Comparison of ENCODE assay signal across 8 cellular contexts in the genomic region with DNA sequence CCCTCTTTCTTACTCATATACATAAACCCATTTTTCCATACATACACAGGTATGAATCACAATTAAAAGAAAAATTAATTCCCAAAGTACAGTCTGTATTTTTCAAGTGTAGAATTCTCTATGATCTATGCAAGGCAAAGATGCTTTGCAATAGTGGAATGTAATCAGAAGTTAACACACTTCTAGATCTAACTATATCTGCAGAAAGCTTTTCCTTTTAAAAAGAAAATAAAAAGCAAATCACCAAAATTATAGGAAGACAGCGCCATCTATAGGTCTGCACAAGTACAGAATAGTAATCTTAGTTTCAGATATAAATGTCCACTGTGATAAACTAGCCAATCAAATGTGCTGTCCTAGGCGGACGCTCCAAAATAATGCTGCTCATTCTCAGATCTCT. TPM values are rescaled to one million over a fixed set of nuclear protein-coding genes. Genes with fewer than 3 reads are reported as not detected.
DNase-seq lines count a peak whose midpoint lies in the region; ATAC-seq and TF ChIP-seq lines count a peak whose summit lies in the region.

No MANE protein-coding gene starts in this region.

- H3K27me3 Mint-ChIP-seq in chondrocyte (ENCODE audit: low read depth) (peaks cover 9% of the 10 kb centered on the region), nephron progenitor cell (ENCODE audit: low read depth, poor library complexity) (peaks cover 4% of the 10 kb centered on the region)
- H3K27me3 Mint-ChIP-seq in activated T-helper 2 cell treated with anti-CD3 and anti-CD28 coated beads, Interferon-gamma antibody, Interleukin-2, Interleukin-4, amounts not matched to agents 10 μg/mL and 5 μg/mL and 100 μg/mL, durations not matched to agents 14 hours and 24 hours and 36 hours (ENCODE audit: low read depth): no peaks in the 10 kb centered on the region

- H3K36me3 Mint-ChIP-seq in chondrocyte (ENCODE audit: low read depth) (peaks cover 1% of the 10 kb centered on the region), nephron progenitor cell (ENCODE audit: low read depth) (peaks cover 16% of the 10 kb centered on the region)
- H3K36me3 Mint-ChIP-seq in activated T-helper 2 cell treated with anti-CD3 and anti-CD28 coated beads, Interferon-gamma antibody, Interleukin-2, Interleukin-4, amounts not matched to agents 10 μg/mL and 5 μg/mL and 100 μg/mL, durations not matched to agents 14 hours and 24 hours and 36 hours (ENCODE audit: low read depth): no peaks in the 10 kb centered on the region

- peak; percentile 60 for ATAC-seq in HG03378 (IDR thresholded peaks at IDR 0.05; ENCODE audit: unreplicated experiment)

- intact Hi-C loops in activated T-helper 2 cell treated with anti-CD3 and anti-CD28 coated beads, Interferon-gamma antibody, Interleukin-2, Interleukin-4, amounts not matched to agents 10 μg/mL and 5 μg/mL and 100 μg/mL, durations not matched to agents 14 hours and 24 hours and 36 hours (cut with micrococcal nuclease): no loop called here

- peak; percentile 30 for DNase-seq in COLO829 (ENCODE audit: low spot score)
- peak; percentile 65 for DNase-seq in NCI-H748 (lab: John Stamatoyannopoulos, UW; ENCODE audit: unreplicated experiment)
- DNase-seq in chondrocyte (ENCODE audit: low spot score): no peak
- peak; percentile 17 for DNase-seq in nephron progenitor cell
- DNase-seq in activated T-helper 2 cell treated with anti-CD3 and anti-CD28 coated beads, Interferon-gamma antibody, Interleukin-2, Interleukin-4, amounts not matched to agents 10 μg/mL and 5 μg/mL and 100 μg/mL, durations not matched to agents 14 hours and 24 hours and 36 hours (ENCODE audit: low spot score): no peak
- no peak for DNase-seq in stimulated activated CD4-positive, alpha-beta T cell treated with anti-CD3 and anti-CD28 coated beads, Interleukin-2, amount 100 ng/mL, for 24 hours
- DNase-seq in activated CD8-positive, alpha-beta memory T cell treated with anti-CD3 and anti-CD28 coated beads, Interleukin-2, amount 50 U/mL, for 4 hours: no peak

- peaks cover 9% of the 10 kb centered on the region for H3K9me3 Mint-ChIP-seq in chondrocyte (ENCODE audit: low read depth)
- H3K9me3 Mint-ChIP-seq in nephron progenitor cell: peaks cover 22% of the 10 kb centered on the region
- H3K9me3 Mint-ChIP-seq in activated T-helper 2 cell treated with anti-CD3 and anti-CD28 coated beads, Interferon-gamma antibody, Interleukin-2, Interleukin-4, amounts not matched to agents 10 μg/mL and 5 μg/mL and 100 μg/mL, durations not matched to agents 14 hours and 24 hours and 36 hours: peaks cover 13% of the 10 kb centered on the region

- H3K27ac Mint-ChIP-seq in chondrocyte (ENCODE audit: unreplicated experiment): no peak overlapping the region
- H3K27ac Mint-ChIP-seq in nephron progenitor cell: no peak overlapping the region
- H3K27ac Mint-ChIP-seq in activated T-helper 2 cell treated with anti-CD3 and anti-CD28 coated beads, Interferon-gamma antibody, Interleukin-2, Interleukin-4, amounts not matched to agents 10 μg/mL and 5 μg/mL and 100 μg/mL, durations not matched to agents 14 hours and 24 hours and 36 hours: no peak overlapping the region

- H3K4me1 Mint-ChIP-seq in chondrocyte (ENCODE audit: low read depth): peaks cover 2% of the 10 kb centered on the region
- peaks cover 9% of the 10 kb centered on the region for H3K4me1 Mint-ChIP-seq in nephron progenitor cell
- no peaks in the 10 kb centered on the region for H3K4me1 Mint-ChIP-seq in activated T-helper 2 cell treated with anti-CD3 and anti-CD28 coated beads, Interferon-gamma antibody, Interleukin-2, Interleukin-4, amounts not matched to agents 10 μg/mL and 5 μg/mL and 100 μg/mL, durations not matched to agents 14 hours and 24 hours and 36 hours (ENCODE audit: low read depth)

- TF ChIP-seq CTCF in chondrocyte (IDR thresholded peaks at IDR 0.05) (peak; percentile 85), nephron progenitor cell (IDR thresholded peaks at IDR 0.05) (peak; percentile 83)

- H3K4me3 Mint-ChIP-seq in chondrocyte (ENCODE audit: unreplicated experiment) (no peak overlapping the region), nephron progenitor cell (no peak overlapping the region)
- H3K4me3 Mint-ChIP-seq in activated T-helper 2 cell treated with anti-CD3 and anti-CD28 coated beads, Interferon-gamma antibody, Interleukin-2, Interleukin-4, amounts not matched to agents 10 μg/mL and 5 μg/mL and 100 μg/mL, durations not matched to agents 14 hours and 24 hours and 36 hours (ENCODE audit: low read depth): no peak overlapping the region

RNA-seq across cellular contexts. Expression of a gene that starts 22.0 kb away (rescaled TPM):
- total RNA-seq in chondrocyte: 0.22 to 1.1 TPM (median 0.36 TPM) in 3 replicates
- not detected in 2 replicates for total RNA-seq in activated T-helper 2 cell treated with anti-CD3 and anti-CD28 coated beads, Interferon-gamma antibody, Interleukin-2, Interleukin-4, amounts not matched to agents 10 μg/mL and 5 μg/mL and 100 μg/mL, durations not matched to agents 14 hours and 24 hours and 36 hours

RNA-seq across cellular contexts. Expression of a gene that starts 47.3 kb away (rescaled TPM):
- total RNA-seq in chondrocyte: 9.8 to 14.5 TPM (median 11.6 TPM) in 3 replicates
- not detected in 2 replicates for total RNA-seq in activated T-helper 2 cell treated with anti-CD3 and anti-CD28 coated beads, Interferon-gamma antibody, Interleukin-2, Interleukin-4, amounts not matched to agents 10 μg/mL and 5 μg/mL and 100 μg/mL, durations not matched to agents 14 hours and 24 hours and 36 hours

Comparison
In these comparisons a context has a peak if more than half of its experiments do, and no peak if none do; other contexts are left out.
1. DNase-seq: peak in COLO829 (single experiment), NCI-H748 (single experiment) and nephron progenitor cell (single experiment); none in chondrocyte (single experiment), activated T-helper 2 cell treated with anti-CD3 and anti-CD28 coated beads, Interferon-gamma antibody, Interleukin-2, Interleukin-4, amounts not matched to agents 10 μg/mL and 5 μg/mL and 100 μg/mL, durations not matched to agents 14 hours and 24 hours and 36 hours (single experiment), stimulated activated CD4-positive, alpha-beta T cell treated with anti-CD3 and anti-CD28 coated beads, Interleukin-2, amount 100 ng/mL, for 24 hours (0 of 2) and activated CD8-positive, alpha-beta memory T cell treated with anti-CD3 and anti-CD28 coated beads, Interleukin-2, amount 50 U/mL, for 4 hours (single experiment).
2. RNA of a gene that starts 47.3 kb away (total RNA-seq): 9.8 to 14.5 TPM in chondrocyte; not detected in activated T-helper 2 cell treated with anti-CD3 and anti-CD28 coated beads, Interferon-gamma antibody, Interleukin-2, Interleukin-4, amounts not matched to agents 10 μg/mL and 5 μg/mL and 100 μg/mL, durations not matched to agents 14 hours and 24 hours and 36 hours; every median in the first group is over 10 times any median in the second.